Comparison of ENCODE assay signal across 8 cellular contexts in genomic region chr11:117946842-117947526, GRCh38. TPM values are rescaled to one million over a fixed set of nuclear protein-coding genes. Genes with fewer than 3 reads are reported as not detected.
DNase-seq lines count a peak whose midpoint lies in the region; ATAC-seq, FAIRE-seq and TF ChIP-seq lines count a peak whose summit lies in the region.

No MANE protein-coding gene starts in this region.

- no peaks in the 10 kb centered on the region for H3K79me2 ChIP-seq in keratinocyte (ENCODE audit: control insufficient read depth, insufficient read depth, low read length)

- POLR2A ChIA-PET in WTC11 (lab: Charles Lee): interaction anchor here (0.6 kb wide), 1 partner anchor 35 kb away, joined by 4 read pairs; no protein-coding TSS in a partner anchor

- no peaks in the 10 kb centered on the region for H3K9me1 ChIP-seq in keratinocyte (ENCODE audit: control insufficient read depth, extremely low read depth, insufficient read depth, low read length)

- in situ Hi-C loops in Caki2 (cut with HindIII; ENCODE audit: low pct_unique_long_range_greater_than_20kb, low sequenced_read_pairs): no loop called here

- dilution Hi-C loops in keratinocyte (cut with MboI; ENCODE audit: extremely low pct_ligation_motif_present, low sequenced_read_pairs): no loop called here

- ATAC-seq in HG02610 (IDR thresholded peaks at IDR 0.05; ENCODE audit: unreplicated experiment) (peak; percentile 37), WTC11 (peak; percentile 97), GM21447 (IDR thresholded peaks at IDR 0.05; ENCODE audit: unreplicated experiment) (no peak)

- H3K27ac Mint-ChIP-seq in WTC11: 0 out of 2 replicates have a peak overlapping the region, but pooled peaks have one; percentile 28

- H3K36me3 ChIP-seq in bronchial epithelial cell (ENCODE audit: control insufficient read depth, insufficient read depth, low read length) (no peaks in the 10 kb centered on the region), keratinocyte (ENCODE audit: control insufficient read depth in 2 of 2, extremely low read depth in 1 of 2, insufficient read depth in 2 of 2, low read length in 2 of 2) (no peaks in the 10 kb centered on the region)

- H3K27me3 ChIP-seq in bronchial epithelial cell (ENCODE audit: control insufficient read depth, insufficient read depth, low read length): peaks cover 2% of the 10 kb centered on the region
- no peaks in the 10 kb centered on the region for H3K27me3 ChIP-seq in keratinocyte (ENCODE audit: control insufficient read depth, extremely low read depth, insufficient read depth, low read length)

- no peak overlapping the region for H3K9ac ChIP-seq in keratinocyte (ENCODE audit: control insufficient read depth, extremely low read depth, insufficient read depth, low read length)

- no peak overlapping the region for H2AFZ ChIP-seq in keratinocyte (ENCODE audit: control insufficient read depth, low read length)

- TF ChIP-seq CTCF in WTC11 (IDR thresholded peaks at IDR 0.05) (peak; percentile 96), bronchial epithelial cell (IDR thresholded peaks at IDR 0.05; ENCODE audit: insufficient read depth, low read length, severe bottlenecking) (peak; percentile 94), keratinocyte (optimal IDR thresholded peaks at IDR 0.05 in 1 of 3, IDR thresholded peaks at IDR 0.05 in 1 of 3, conservative IDR thresholded peaks at IDR 0.05 in 1 of 3; ENCODE audit: extremely low read depth in 1 of 3, insufficient read depth in 2 of 3, low read length in 3 of 3) (peak; percentile 92 to 96 (median 94))

- no peak overlapping the region for H3K4me2 ChIP-seq in keratinocyte (ENCODE audit: control insufficient read depth, extremely low read depth, insufficient read depth, low read depth, low read length)

- H4K20me1 ChIP-seq in keratinocyte (ENCODE audit: control insufficient read depth, extremely low read depth, insufficient read depth, low read length): no peaks in the 10 kb centered on the region

- H3K9me3 ChIP-seq in keratinocyte (ENCODE audit: control insufficient read depth, low read depth, low read length): no peaks in the 10 kb centered on the region

- H3K9me3 Mint-ChIP-seq in WTC11: no peaks in the 10 kb centered on the region

- DNase-seq in Caki2 (ENCODE audit: low read depth) (peak; percentile 76), NCI-H2227 treated with DMSO at 0.1 percent for 48 hours (lab: John Stamatoyannopoulos, UW) (peak; percentile 62), WTC11 (ENCODE audit: low spot score) (peak; percentile 94), bronchial epithelial cell (ENCODE audit: low read depth) (peak; percentile 96), keratinocyte (ENCODE audit: low read depth, low spot score) (peak; percentile 98)
- peak; percentile 67 to 80 (median 79) for DNase-seq in stimulated activated CD4-positive, alpha-beta T cell treated with anti-CD3 and anti-CD28 coated beads, Interleukin-1b, Interleukin-23, amount 100 ng/mL, for 24 hours (ENCODE audit: low read depth in 4 of 4, low spot score in 1 of 4)

- CTCF ChIA-PET in WTC11 (lab: Charles Lee): interaction anchor here (0.5 to 10.5 kb wide), 75 partner anchors 8 to 536 kb away, joined by 3 to 336 read pairs (median 6); partner anchors contain the start of genes FXYD2, FXYD6, IL10RA and SCN2B

- H3K4me3 Mint-ChIP-seq in WTC11: no peak overlapping the region

- H3K36me3 Mint-ChIP-seq in WTC11: no peaks in the 10 kb centered on the region

- H3K27ac ChIP-seq in keratinocyte (ENCODE audit: control insufficient read depth, insufficient read depth, low read length): no peak overlapping the region

- H3K4me1 Mint-ChIP-seq in WTC11: no peaks in the 10 kb centered on the region

- FAIRE-seq in bronchial epithelial cell (lab: Jason Lieb, UNC) (peak; percentile 68), keratinocyte (lab: Jason Lieb, UNC) (peak; percentile 91)

- H3K4me3 ChIP-seq in bronchial epithelial cell (ENCODE audit: low read depth, low read length) (no peak overlapping the region), keratinocyte (ENCODE audit: control insufficient read depth in 2 of 3, extremely low read depth in 1 of 3, insufficient read depth in 2 of 3, low read depth in 1 of 3, low read length in 3 of 3) (no peak overlapping the region)

- H3K27me3 Mint-ChIP-seq in WTC11 (ENCODE audit: low read depth): no peaks in the 10 kb centered on the region

- peaks cover 7% of the 10 kb centered on the region for H3K4me1 ChIP-seq in keratinocyte (ENCODE audit: control insufficient read depth, extremely low read depth, insufficient read depth, low read length)

TF ChIP-seq in WTC11, 78 proteins besides CTCF, POLR2A, EP300 and RAD21:
- TF ChIP-seq ZNF671 (CRISPR knock-in tag; IDR thresholded peaks at IDR 0.05) (no peak), NR1H2 (CRISPR knock-in tag; IDR thresholded peaks at IDR 0.05) (no peak), FOXK1 (CRISPR knock-in tag; IDR thresholded peaks at IDR 0.05) (no peak), JAZF1 (CRISPR knock-in tag; IDR thresholded peaks at IDR 0.05) (no peak), FOXP4 (CRISPR knock-in tag; IDR thresholded peaks at IDR 0.05) (no peak), ELF4 (CRISPR knock-in tag; IDR thresholded peaks at IDR 0.05; ENCODE audit: low read depth) (no peak)

RNA-seq across cellular contexts. Expression of gene TMPRSS13, which starts 17.8 kb away (rescaled TPM):
- total RNA-seq in Caki2 (2014; rRNA removed; shearing (Covaris generic); ENCODE audit: low replicate concordance): not detected in 2 replicates
- total RNA-seq in WTC11 (2021) (0.62 to 1.1 TPM (median 0.63 TPM) in 3 replicates), bronchial epithelial cell (0.53 and 11.5 TPM in 2 replicates)
- 0.95 to 5.2 TPM (median 1.8 TPM) in 3 replicates for polyA plus RNA-seq in keratinocyte
- polyA plus RNA-seq in keratinocyte (2011; ENCODE audit: low read depth): 13.2 TPM
- 0.85 and 0.90 TPM in 2 replicates for polyA plus RNA-seq in keratinocyte (2011; cell fraction: cytosol; rRNA removed)
- 1.3 and 1.4 TPM in 2 replicates for polyA plus RNA-seq in keratinocyte (2011; cell fraction: nucleus; rRNA removed)
- 0.97 and 18.9 TPM in 2 replicates for polyA plus RNA-seq in keratinocyte (2012; ENCODE audit: low replicate concordance)
- polyA minus RNA-seq in keratinocyte: 1.2 to 4.4 TPM (median 1.5 TPM) in 3 replicates
- 2.1 TPM for polyA minus RNA-seq in keratinocyte (2011; cell fraction: cytosol; rRNA and poly(A)+ RNA removed)
- polyA minus RNA-seq in keratinocyte (2011; cell fraction: nucleus; rRNA and poly(A)+ RNA removed): 1.9 and 3.2 TPM in 2 replicates

RNA-seq across cellular contexts. Expression of gene IL10RA, which starts 39.2 kb away (rescaled TPM):
- not detected in 2 replicates for total RNA-seq in Caki2 (2014; rRNA removed; shearing (Covaris generic); ENCODE audit: low replicate concordance)
- 0.41 to 0.74 TPM (median 0.71 TPM) in 3 replicates for total RNA-seq in WTC11 (2021)
- total RNA-seq in bronchial epithelial cell: 0.13 TPM in 1 of 2 replicates, not detected in the other
- 0.04 to 0.23 TPM (median 0.14 TPM) in 3 replicates for polyA plus RNA-seq in keratinocyte
- not detected for polyA plus RNA-seq in keratinocyte (2011; ENCODE audit: low read depth)
- 0.03 TPM in 1 of 2 replicates, not detected in the other for polyA plus RNA-seq in keratinocyte (2011; cell fraction: cytosol; rRNA removed)
- 0.05 and 0.17 TPM in 2 replicates for polyA plus RNA-seq in keratinocyte (2011; cell fraction: nucleus; rRNA removed)
- 0.24 TPM in 1 of 2 replicates, not detected in the other for polyA plus RNA-seq in keratinocyte (2012; ENCODE audit: low replicate concordance)
- 0.06 to 0.69 TPM in 2 of 3 replicates, not detected in the other for polyA minus RNA-seq in keratinocyte
- polyA minus RNA-seq in keratinocyte (2011; cell fraction: cytosol; rRNA and poly(A)+ RNA removed): not detected
- 0.11 TPM in 1 of 2 replicates, not detected in the other for polyA minus RNA-seq in keratinocyte (2011; cell fraction: nucleus; rRNA and poly(A)+ RNA removed)
